25 cellular contexts compared by ENCODE assay signal in the genomic region with DNA sequence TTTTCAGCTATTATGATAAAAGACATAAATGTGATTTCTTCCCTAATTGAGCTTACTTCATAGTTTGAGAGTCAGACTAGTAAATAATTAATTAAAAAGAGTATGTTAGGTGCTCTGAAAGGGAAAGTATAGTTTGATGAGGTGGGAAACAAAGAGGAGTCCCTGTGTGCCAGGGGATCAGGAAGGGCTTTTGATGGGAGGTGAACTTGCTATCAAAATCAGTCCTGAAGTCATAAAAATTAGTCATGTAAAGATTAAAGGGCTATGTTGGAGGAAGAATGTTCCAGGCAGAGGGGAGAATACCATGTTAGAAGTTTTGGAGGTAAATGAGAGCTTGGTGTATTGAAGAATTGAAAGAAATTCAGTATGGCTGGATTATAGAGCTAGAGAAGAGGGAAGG.
"Had no signal": no experiment of that assay in that cellular context is flagged by ENCODE, and none has a peak within 500 bp of the region (broad histone marks: within the 10 kb centered on the region; RNA-seq: fewer than 3 reads in every experiment).

No MANE protein-coding gene starts in this region.

- ATAC-seq: activated naive CD4-positive, alpha-beta T cell treated with anti-CD3 and anti-CD28 coated beads, Interleukin-2, amount 50 U/mL, for 72 hours; effector memory CD8-positive, alpha-beta T cell; natural killer cell; right lobe of liver; stimulated activated effector memory CD8-positive, alpha-beta T cell treated with anti-CD3 and anti-CD28 coated beads, Interleukin-12 subunit alpha, Interleukin-12 subunit beta, amount 100 ng/mL, for 72 hours; T-helper 17 cell; upper lobe of right lung had no signal

- H3K36me3 ChIP-seq: adrenal gland, right lobe of liver, thyroid gland, upper lobe of right lung had no signal

- H3K9me3 ChIP-seq: adrenal gland, right lobe of liver, thyroid gland, upper lobe of right lung had no signal

- DNase-seq: activated CD4-positive, alpha-beta memory T cell treated with anti-CD3 and anti-CD28 coated beads, Interleukin-2, amount 10 ng/mL, durations not matched to agents 7 days and 5 days; activated CD4-positive, alpha-beta T cell treated with anti-CD3 and anti-CD28 coated beads, Interleukin-2, amount 10 ng/mL, durations not matched to agents 7 days and 5 days; activated CD4-positive, CD25-positive, alpha-beta regulatory T cell treated with anti-CD3 and anti-CD28 coated beads, Interleukin-2, amount 50 U/mL, for 72 hours; activated CD8-positive, alpha-beta memory T cell treated with anti-CD3 and anti-CD28 coated beads, Interleukin-2, amount 50 U/mL, for 48 hours; activated naive CD4-positive, alpha-beta T cell; activated T-cell treated with anti-CD3 and anti-CD28 coated beads, Interleukin-2, amount 50 U/mL, for 24 hours; adrenal gland; aorta; dorsolateral prefrontal cortex; effector memory CD8-positive, alpha-beta T cell; head of caudate nucleus; hippocampal formation; midbrain; natural killer cell; posterior cingulate gyrus; right lobe of liver; stimulated activated CD4-positive, alpha-beta T cell treated with anti-CD3 and anti-CD28 coated beads, Interleukin-4, amount 100 ng/mL, for 24 hours; substantia nigra; T-helper 17 cell; T1000; thyroid gland; upper lobe of right lung had no signal

- H3K27me3 ChIP-seq: adrenal gland, dorsolateral prefrontal cortex, right lobe of liver, thyroid gland, upper lobe of right lung had no signal

- H3K4me3 ChIP-seq: adrenal gland, coronary artery, dorsolateral prefrontal cortex, right lobe of liver, thyroid gland, upper lobe of right lung had no signal

- H3K27ac ChIP-seq: adrenal gland, coronary artery, dorsolateral prefrontal cortex, right lobe of liver, thyroid gland, upper lobe of right lung had no signal
